ENCODE assay signal across 29 cellular contexts in genomic region chr2:191917430-191917881, GRCh38.
DNase-seq lines count a peak whose midpoint lies in the region; ATAC-seq, FAIRE-seq and TF ChIP-seq lines count a peak whose summit lies in the region.
"Had no signal": no experiment of that assay in that cellular context is flagged by ENCODE, and none has a peak within 500 bp of the region (broad histone marks: within the 10 kb centered on the region; RNA-seq: fewer than 3 reads in every experiment).

No MANE protein-coding gene starts in this region.

- H2AFZ ChIP-seq in astrocyte (ENCODE audit: low read depth, low read length): no peak overlapping the region
- H2AFZ ChIP-seq: parathyroid adenoma, PC-9 had no signal

- H3K79me2 ChIP-seq in astrocyte (ENCODE audit: insufficient read depth, low read length): no peaks in the 10 kb centered on the region
- H3K79me2 ChIP-seq: parathyroid adenoma had no signal

- DNase-seq in astrocyte (ENCODE audit: low read depth): peak; percentile 19
- peak; percentile 51 for DNase-seq in fibroblast of mammary gland (ENCODE audit: low read depth)
- peak; percentile 58 to 63 for DNase-seq in lung microvascular endothelial cell (ENCODE audit: low read depth in 2 of 2)
- DNase-seq in sciatic nerve (ENCODE audit: low spot score): no peak
- DNase-seq in H7: no peak
- no peak for DNase-seq in DMS 273 treated with DMSO at 0.1 percent for 48 hours (lab: John Stamatoyannopoulos, UW)
- no peak for DNase-seq in natural killer cell treated with Interleukin-12 subunit alpha and Interleukin-12 subunit beta and Interleukin-15 and Interleukin-18, amount 100 ng/mL, for 72 hours (ENCODE audit: low spot score)
- DNase-seq: activated CD4-positive, alpha-beta T cell treated with anti-CD3 and anti-CD28 coated beads for 36 hours; activated effector memory CD4-positive, alpha-beta T cell treated with anti-CD3 and anti-CD28 coated beads, Interleukin-2, amount 50 U/mL, for 16 hours; activated naive CD8-positive, alpha-beta T cell treated with anti-CD3 and anti-CD28 coated beads for 36 hours; CD4-positive, alpha-beta T cell; effector CD4-positive, alpha-beta T cell; lower lobe of right lung; NCI-H1048; NCI-H1694; NCI-H2171; NCI-H524 treated with DMSO at 0.1 percent for 48 hours; PC-9; right cardiac atrium; Right ventricle myocardium superior; stimulated activated CD4-positive, alpha-beta T cell treated with anti-CD3 and anti-CD28 coated beads, Interleukin-12 subunit alpha, Interleukin-12 subunit beta, amount 100 ng/mL, for 4 hours; stimulated activated CD4-positive, alpha-beta T cell treated with anti-CD3 and anti-CD28 coated beads, Interleukin-4, amount 100 ng/mL, for 1 hour; upper lobe of right lung had no signal

- TF ChIP-seq CTCF in astrocyte (IDR thresholded peaks at IDR 0.05; ENCODE audit: insufficient read depth, low read depth, low read length) (no peak), fibroblast of mammary gland (conservative IDR thresholded peaks at IDR 0.05; ENCODE audit: control insufficient read depth, insufficient read depth, low read depth, low read length) (no peak)

- no peak overlapping the region for H3K27ac ChIP-seq in astrocyte (ENCODE audit: low read depth, low read length)
- H3K27ac ChIP-seq: body of pancreas, lower lobe of right lung, parathyroid adenoma, PC-9, upper lobe of right lung had no signal

- H3K36me3 Mint-ChIP-seq in astrocyte (ENCODE audit: low read depth, unreplicated experiment): no peaks in the 10 kb centered on the region
- H3K36me3 Mint-ChIP-seq in natural killer cell treated with Interleukin-12 subunit alpha and Interleukin-12 subunit beta and Interleukin-15 and Interleukin-18, amount 100 ng/mL, for 72 hours: no peaks in the 10 kb centered on the region
- H3K36me3 Mint-ChIP-seq: activated naive CD8-positive, alpha-beta T cell treated with anti-CD3 and anti-CD28 coated beads for 36 hours had no signal

- intact Hi-C loops in sciatic nerve (cut with DNase I): no loop called here

- no peaks in the 10 kb centered on the region for H3K9me3 Mint-ChIP-seq in astrocyte (ENCODE audit: unreplicated experiment)
- H3K9me3 Mint-ChIP-seq in natural killer cell treated with Interleukin-12 subunit alpha and Interleukin-12 subunit beta and Interleukin-15 and Interleukin-18, amount 100 ng/mL, for 72 hours: no peaks in the 10 kb centered on the region
- H3K9me3 Mint-ChIP-seq: activated naive CD8-positive, alpha-beta T cell treated with anti-CD3 and anti-CD28 coated beads for 36 hours; CD4-positive, alpha-beta T cell; T-helper 2 cell treated with Interferon-gamma antibody and Interleukin-4, amounts not matched to agents 5 μg/mL and 100 μg/mL, for 36 hours had no signal

- no peaks in the 10 kb centered on the region for H3K4me1 Mint-ChIP-seq in astrocyte (ENCODE audit: low read depth, unreplicated experiment)
- H3K4me1 Mint-ChIP-seq in natural killer cell treated with Interleukin-12 subunit alpha and Interleukin-12 subunit beta and Interleukin-15 and Interleukin-18, amount 100 ng/mL, for 72 hours (ENCODE audit: low read depth in 2 of 2): no peaks in the 10 kb centered on the region
- H3K4me1 Mint-ChIP-seq: activated CD4-positive, alpha-beta T cell treated with anti-CD3 and anti-CD28 coated beads for 36 hours; activated naive CD8-positive, alpha-beta T cell treated with anti-CD3 and anti-CD28 coated beads for 36 hours had no signal

- no peak overlapping the region for H3K4me3 Mint-ChIP-seq in astrocyte (ENCODE audit: unreplicated experiment)
- H3K4me3 Mint-ChIP-seq in natural killer cell treated with Interleukin-12 subunit alpha and Interleukin-12 subunit beta and Interleukin-15 and Interleukin-18, amount 100 ng/mL, for 72 hours: no peak overlapping the region
- H3K4me3 Mint-ChIP-seq: activated CD4-positive, alpha-beta T cell treated with anti-CD3 and anti-CD28 coated beads for 36 hours; activated naive CD8-positive, alpha-beta T cell treated with anti-CD3 and anti-CD28 coated beads for 36 hours; CD4-positive, alpha-beta T cell; neural crest cell; T-helper 2 cell treated with Interferon-gamma antibody and Interleukin-4, amounts not matched to agents 5 μg/mL and 100 μg/mL, for 36 hours had no signal

- H3K9ac ChIP-seq in astrocyte (ENCODE audit: low read length): no peak overlapping the region
- H3K9ac ChIP-seq: parathyroid adenoma had no signal

- no peak for FAIRE-seq in astrocyte (lab: Jason Lieb, UNC)
- FAIRE-seq: D721Med, GM12878 had no signal

- no peaks in the 10 kb centered on the region for H3K27me3 Mint-ChIP-seq in astrocyte (ENCODE audit: low read depth, unreplicated experiment)
- peaks cover 11 to 13% of the 10 kb centered on the region in 2 donors for H3K27me3 Mint-ChIP-seq in natural killer cell treated with Interleukin-12 subunit alpha and Interleukin-12 subunit beta and Interleukin-15 and Interleukin-18, amount 100 ng/mL, for 72 hours

- H3K27ac Mint-ChIP-seq in astrocyte (ENCODE audit: unreplicated experiment): no peak overlapping the region
- H3K27ac Mint-ChIP-seq in natural killer cell treated with Interleukin-12 subunit alpha and Interleukin-12 subunit beta and Interleukin-15 and Interleukin-18, amount 100 ng/mL, for 72 hours: no peak overlapping the region
- H3K27ac Mint-ChIP-seq: activated CD4-positive, alpha-beta T cell treated with anti-CD3 and anti-CD28 coated beads for 36 hours; activated naive CD8-positive, alpha-beta T cell treated with anti-CD3 and anti-CD28 coated beads for 36 hours; CD4-positive, alpha-beta T cell; T-helper 2 cell treated with Interferon-gamma antibody and Interleukin-4, amounts not matched to agents 5 μg/mL and 100 μg/mL, for 36 hours had no signal

- H3K4me1 ChIP-seq in astrocyte (ENCODE audit: insufficient read depth, low read length): no peaks in the 10 kb centered on the region
- H3K4me1 ChIP-seq: body of pancreas, lower lobe of right lung, parathyroid adenoma, upper lobe of right lung had no signal

- H3K4me3 ChIP-seq in astrocyte (ENCODE audit: insufficient read depth, low read depth, low read length): no peak overlapping the region
- no peak overlapping the region for H3K4me3 ChIP-seq in fibroblast of mammary gland (ENCODE audit: control insufficient read depth, low read depth, low read length)
- H3K4me3 ChIP-seq in H7 (ENCODE audit: insufficient read depth, low read depth, low read length): no peak overlapping the region
- H3K4me3 ChIP-seq: body of pancreas, GM12878, lower lobe of right lung, PC-9, upper lobe of right lung had no signal

- H3K36me3 ChIP-seq in astrocyte (ENCODE audit: insufficient read depth, low read length) (no peaks in the 10 kb centered on the region), H7 (replicated peaks; ENCODE audit: control insufficient read depth, insufficient read depth, low read length) (no peaks in the 10 kb centered on the region)
- H3K36me3 ChIP-seq: lower lobe of right lung, upper lobe of right lung had no signal

- no peak overlapping the region for H3K4me2 ChIP-seq in astrocyte (ENCODE audit: low read length)
- H3K4me2 ChIP-seq: PC-9 had no signal

- no peaks in the 10 kb centered on the region for H4K20me1 ChIP-seq in astrocyte (ENCODE audit: insufficient read depth, low read length)

- no peaks in the 10 kb centered on the region for H3K9me3 ChIP-seq in astrocyte (ENCODE audit: insufficient read depth, low read depth, low read length)
- H3K9me3 ChIP-seq: body of pancreas, lower lobe of right lung, upper lobe of right lung had no signal

- no peak for ATAC-seq in sciatic nerve
- ATAC-seq in natural killer cell treated with Interleukin-12 subunit alpha and Interleukin-12 subunit beta and Interleukin-15 and Interleukin-18, amount 100 ng/mL, for 72 hours: no peak
- ATAC-seq: activated CD4-positive, alpha-beta T cell treated with anti-CD3 and anti-CD28 coated beads for 36 hours; body of pancreas; GM12878; lower lobe of right lung; upper lobe of right lung had no signal

- H3K27me3 ChIP-seq in astrocyte (ENCODE audit: insufficient read depth, low read length) (no peaks in the 10 kb centered on the region), H7 (ENCODE audit: control insufficient read depth, insufficient read depth, low read length) (no peaks in the 10 kb centered on the region)
- H3K27me3 ChIP-seq: body of pancreas, upper lobe of right lung had no signal

Comparison
In these comparisons a context has a peak if more than half of its experiments do, and no peak if none do; other contexts are left out.
1. DNase-seq: peak in astrocyte (single experiment), fibroblast of mammary gland (single experiment) and lung microvascular endothelial cell (2 of 2); none in sciatic nerve (single experiment), H7 (single experiment), DMS 273 treated with DMSO at 0.1 percent for 48 hours (single experiment) and natural killer cell treated with Interleukin-12 subunit alpha and Interleukin-12 subunit beta and Interleukin-15 and Interleukin-18, amount 100 ng/mL, for 72 hours (single experiment).